In the genomic region with DNA sequence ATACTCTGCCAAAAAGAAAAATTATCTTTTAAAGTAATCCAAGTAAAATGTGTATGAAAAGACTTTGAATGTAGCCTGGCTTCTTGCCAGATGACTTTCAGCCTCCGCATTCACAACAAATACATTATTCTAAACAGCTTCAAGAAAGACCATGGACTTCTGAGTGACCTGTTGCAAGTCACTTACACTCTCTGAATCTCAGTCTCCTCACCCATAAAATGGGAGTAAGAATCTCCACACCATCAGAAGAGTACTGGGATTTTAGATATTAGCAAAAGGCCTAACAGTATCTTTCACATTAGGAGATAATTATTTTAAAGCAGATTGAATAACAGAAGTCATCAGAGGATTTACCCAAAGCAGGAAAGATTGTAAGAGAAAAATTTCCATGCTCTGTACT, we compare ENCODE assay signal across 22 cellular contexts. TPM values are rescaled to one million over a fixed set of nuclear protein-coding genes. Genes with fewer than 3 reads are reported as not detected.
DNase-seq lines count a peak whose midpoint lies in the region; ATAC-seq, FAIRE-seq and TF ChIP-seq lines count a peak whose summit lies in the region.
"Had no signal": no experiment of that assay in that cellular context is flagged by ENCODE, and none has a peak within 500 bp of the region (broad histone marks: within the 10 kb centered on the region; RNA-seq: fewer than 3 reads in every experiment).

No MANE protein-coding gene starts in this region.

- H3K9me3 ChIP-seq in BE2C (no peaks in the 10 kb centered on the region), PC-3 (ENCODE audit: low read length) (no peaks in the 10 kb centered on the region), iPS-18a (ENCODE audit: control insufficient read depth, low read depth, low read length) (no peaks in the 10 kb centered on the region), neuron (ENCODE audit: low read length) (no peaks in the 10 kb centered on the region), A673 (ENCODE audit: low read depth, low read length, poor library complexity, severe bottlenecking) (no peaks in the 10 kb centered on the region)
- H3K9me3 ChIP-seq in CD4-positive, alpha-beta T cell (ENCODE audit: control insufficient read depth, low read length) = no peaks in the 10 kb centered on the region
- H3K9me3 ChIP-seq: A549, SK-N-SH had no signal

- peaks cover 69% of the 10 kb centered on the region for H3K27me3 Mint-ChIP-seq in CD4-positive, alpha-beta T cell

- H3K4me3 ChIP-seq in BE2C (ENCODE audit: low read depth, low read length) (peak overlapping the region; percentile 88), PC-3 (ENCODE audit: low read length) (peak overlapping the region; percentile 92; the same call in 1 of the 2 replicates), iPS-18a (ENCODE audit: low read length) (peak overlapping the region; percentile 82), neuron (ENCODE audit: low read length) (peak overlapping the region; percentile 77), dorsolateral prefrontal cortex (no peak overlapping the region), A673 (ENCODE audit: low read depth, low read length, poor library complexity, severe bottlenecking) (no peak overlapping the region)
- H3K4me3 ChIP-seq: A549 had no signal

- no peaks in the 10 kb centered on the region for H3K9me3 Mint-ChIP-seq in CD4-positive, alpha-beta T cell

- no peaks in the 10 kb centered on the region for H3K36me3 Mint-ChIP-seq in CD4-positive, alpha-beta T cell (ENCODE audit: low read depth)

- CTCF ChIA-PET in PC-3 (lab: Charles Lee) (interaction anchor here (1.6 kb wide), 1 partner anchor 12 kb away, joined by 8 read pairs; no protein-coding TSS in a partner anchor), A673 (lab: Charles Lee) (no interaction called here)
- CTCF ChIA-PET in CD4-positive, alpha-beta T cell (lab: Charles Lee) = no interaction called here

- H3K4me1 ChIP-seq in BE2C = peaks cover 6% of the 10 kb centered on the region
- H3K4me1 ChIP-seq in PC-3 (ENCODE audit: insufficient read depth, low read length) = peaks cover 36% of the 10 kb centered on the region
- peaks cover 16% of the 10 kb centered on the region for H3K4me1 ChIP-seq in iPS-18a (ENCODE audit: control insufficient read depth, low read depth, low read length)
- H3K4me1 ChIP-seq in neuron (ENCODE audit: insufficient read depth, low read length) = peaks cover 9% of the 10 kb centered on the region
- H3K4me1 ChIP-seq in A673 (ENCODE audit: insufficient read depth, low read length, poor library complexity, severe bottlenecking) = no peaks in the 10 kb centered on the region
- H3K4me1 ChIP-seq: A549 had no signal

- no peak overlapping the region for H3K27ac Mint-ChIP-seq in CD4-positive, alpha-beta T cell

- no peak overlapping the region for H3K27ac ChIP-seq in PC-3 (ENCODE audit: low read length)
- H3K27ac ChIP-seq in iPS-18a (ENCODE audit: low read length) = no peak overlapping the region
- no peak overlapping the region for H3K27ac ChIP-seq in CD4-positive, alpha-beta T cell (ENCODE audit: low read depth, low read length)
- H3K27ac ChIP-seq in dorsolateral prefrontal cortex = no peak overlapping the region
- H3K27ac ChIP-seq in A673 (ENCODE audit: low read depth, low read length, poor library complexity, severe bottlenecking) = no peak overlapping the region
- H3K27ac ChIP-seq: A549 had no signal

- H3K27me3 ChIP-seq in BE2C (no peaks in the 10 kb centered on the region), PC-3 (ENCODE audit: low read length) (no peaks in the 10 kb centered on the region), iPS-18a (ENCODE audit: control insufficient read depth, insufficient read depth, low read length) (peaks cover 7% of the 10 kb centered on the region), neuron (ENCODE audit: insufficient read depth, low read length) (no peaks in the 10 kb centered on the region), dorsolateral prefrontal cortex (peaks cover 0 to 6% (median 0%) of the 10 kb centered on the region in 45 donors), A673 (replicated peaks; ENCODE audit: insufficient read depth, low read depth, low read length, poor library complexity) (no peaks in the 10 kb centered on the region)
- H3K27me3 ChIP-seq in CD4-positive, alpha-beta T cell (ENCODE audit: control insufficient read depth, insufficient read depth, low read length) = peaks cover 52% of the 10 kb centered on the region

- H3K4me3 Mint-ChIP-seq in CD4-positive, alpha-beta T cell = no peak overlapping the region

- peaks cover 15% of the 10 kb centered on the region for H3K4me1 Mint-ChIP-seq in CD4-positive, alpha-beta T cell (ENCODE audit: low read depth)

- H3K79me2 ChIP-seq in PC-3 (ENCODE audit: low read length) = no peaks in the 10 kb centered on the region

- H4K20me1 ChIP-seq in PC-3 (ENCODE audit: low read length) = no peaks in the 10 kb centered on the region

- no peaks in the 10 kb centered on the region; the same call in 1 of the 2 replicates for H3K36me3 ChIP-seq in BE2C
- H3K36me3 ChIP-seq in PC-3 (ENCODE audit: low read depth, low read length) = no peaks in the 10 kb centered on the region
- H3K36me3 ChIP-seq in iPS-18a (ENCODE audit: control insufficient read depth, low read depth, low read length) = no peaks in the 10 kb centered on the region
- no peaks in the 10 kb centered on the region for H3K36me3 ChIP-seq in neuron (ENCODE audit: insufficient read depth, low read length)
- no peaks in the 10 kb centered on the region for H3K36me3 ChIP-seq in A673 (ENCODE audit: insufficient read depth, low read length, poor library complexity, severe bottlenecking)

- no peaks in the 10 kb centered on the region for H3F3A ChIP-seq in PC-3 (ENCODE audit: low read length, unreplicated experiment)

- no peak for ATAC-seq in PC-3
- ATAC-seq in CD4-positive, alpha-beta T cell (ENCODE audit: poor library complexity) = no peak
- ATAC-seq: A549 had no signal

- H2AFZ ChIP-seq in PC-3 (ENCODE audit: low read length) (0 out of 2 replicates have a peak overlapping the region, but pooled peaks have one; percentile 95), neuron (ENCODE audit: low read depth, low read length) (no peak overlapping the region)

- POLR2A ChIA-PET in PC-3 (lab: Charles Lee; ENCODE audit: unreplicated experiment) = no interaction called here
- POLR2A ChIA-PET in CD4-positive, alpha-beta T cell (lab: Charles Lee) = no interaction called here
- POLR2A ChIA-PET in A673 (lab: Charles Lee; ENCODE audit: low non-redundant PET) = no interaction called here

- TF ChIP-seq POLR2A in GM12891 (IDR thresholded peaks at IDR 0.05; ENCODE audit: low read depth, low read length) = no peak

- TF ChIP-seq CTCF in BE2C (IDR thresholded peaks at IDR 0.05; ENCODE audit: low read depth, low read length) (no peak), PC-3 (conservative IDR thresholded peaks at IDR 0.05; ENCODE audit: low read depth, low read length) (no peak), dorsolateral prefrontal cortex (IDR thresholded peaks at IDR 0.05 in 54 of 56, conservative IDR thresholded peaks at IDR 0.05 in 2 of 56; ENCODE audit: low read depth in 1 of 56, partially characterized antibody in 56 of 56) (no peak), A673 (conservative IDR thresholded peaks at IDR 0.05; ENCODE audit: low read depth, low read length) (no peak)
- TF ChIP-seq CTCF in CD4-positive, alpha-beta T cell (IDR thresholded peaks at IDR 0.05) = no peak

- H3K9me2 ChIP-seq in PC-3 (replicated peaks; ENCODE audit: low read length) = no peaks in the 10 kb centered on the region
- H3K9me2 ChIP-seq: SK-N-SH had no signal

- no peak for DNase-seq in BE2C
- DNase-seq in PC-3 = no peak
- no peak for DNase-seq in CD4-positive, alpha-beta T cell
- no peak for DNase-seq in dorsolateral prefrontal cortex
- DNase-seq in A673 (ENCODE audit: low spot score) = no peak
- DNase-seq in GM12891 (ENCODE audit: insufficient read length, low spot score) = no peak
- DNase-seq: C1 segment of cervical spinal cord, Karpas-422, NCI-H1105, NCI-H2081, NCI-H774, SHP77 treated with DMSO at 0.1 percent for 48 hours, SK-N-SH had no signal

- no peak for FAIRE-seq in GM12891 (lab: Jason Lieb, UNC)
- FAIRE-seq: A549, D721Med, GM12892, GM18507, H54 had no signal

- H3K4me2 ChIP-seq in PC-3 (ENCODE audit: low read length) = peak overlapping the region; percentile 100
- H3K4me2 ChIP-seq: A549 had no signal

- no peak overlapping the region for H3K9ac ChIP-seq in PC-3 (ENCODE audit: low read length)
- no peak overlapping the region for H3K9ac ChIP-seq in iPS-18a (ENCODE audit: low read length)
- H3K9ac ChIP-seq: SK-N-SH had no signal

- BruUV-seq in PC-3 (replicated peaks; lab: Mats Ljungman, UMichigan) (no TSS peak), A673 (replicated peaks; lab: Mats Ljungman, UMichigan) (no TSS peak)

- intact Hi-C loops in PC-3 (cut with micrococcal nuclease) (loop anchor here (2.0 kb wide), 2 partner anchors 62 to 242 kb away; no protein-coding TSS in a partner anchor), dorsolateral prefrontal cortex (cut with DNase I) (no loop called here), A673 (cut with micrococcal nuclease; ENCODE audit: unreplicated experiment) (no loop called here)
- intact Hi-C loops in CD4-positive, alpha-beta T cell (cut with DNase I, micrococcal nuclease) = no loop called here

TF ChIP-seq in GM12891, 5 proteins besides CTCF, POLR2A, EP300 and RAD21:
- TF ChIP-seq TAF1 (IDR thresholded peaks at IDR 0.05; ENCODE audit: low read depth, low read length) = no peak
- no peak for TF ChIP-seq POLR2AphosphoS5 (IDR thresholded peaks at IDR 0.05; ENCODE audit: low read depth, low read length)
- no peak for TF ChIP-seq PAX5 (IDR thresholded peaks at IDR 0.05; ENCODE audit: insufficient read depth, low read length, severe bottlenecking)
- no peak for TF ChIP-seq POU2F2 (IDR thresholded peaks at IDR 0.05; ENCODE audit: low read depth, low read length)
- TF ChIP-seq SPI1 (IDR thresholded peaks at IDR 0.05; ENCODE audit: low read depth, low read length) = no peak
TF ChIP-seq in GM12891: peak in this region for 0.

RNA-seq across cellular contexts. Expression of a gene that starts 2.4 kb away (rescaled TPM):
- 13.2 TPM for polyA plus RNA-seq in BE2C (2012; ENCODE audit: insufficient read depth, insufficient read length, low read depth)
- total RNA-seq in PC-3 (2014; rRNA removed) = 3.2 and 3.5 TPM in 2 replicates
- total RNA-seq in CD4-positive, alpha-beta T cell = not detected
- total RNA-seq in dorsolateral prefrontal cortex = 10 to 100 TPM in 3 of 120 experiments, 1 to 10 TPM in 117; 1.4 to 11.5 (median 5.0) TPM
- total RNA-seq in A673 (2021) = 0.17 and 0.39 TPM in 2 replicates
- not detected for polyA plus RNA-seq in GM12891 (2012; ENCODE audit: low read depth, missing spikeins)
- total RNA-seq: HT-29, OCI-LY7 had no signal

Comparison
In these comparisons a context has a peak if more than half of its experiments do, and no peak if none do; other contexts are left out.
1. H3K4me3 ChIP-seq: peak in BE2C (single experiment), PC-3 (single experiment), iPS-18a (single experiment) and neuron (single experiment); none in dorsolateral prefrontal cortex (0 of 59) and A673 (single experiment).